ENCODE assay signal across 8 cellular contexts in the genomic region with DNA sequence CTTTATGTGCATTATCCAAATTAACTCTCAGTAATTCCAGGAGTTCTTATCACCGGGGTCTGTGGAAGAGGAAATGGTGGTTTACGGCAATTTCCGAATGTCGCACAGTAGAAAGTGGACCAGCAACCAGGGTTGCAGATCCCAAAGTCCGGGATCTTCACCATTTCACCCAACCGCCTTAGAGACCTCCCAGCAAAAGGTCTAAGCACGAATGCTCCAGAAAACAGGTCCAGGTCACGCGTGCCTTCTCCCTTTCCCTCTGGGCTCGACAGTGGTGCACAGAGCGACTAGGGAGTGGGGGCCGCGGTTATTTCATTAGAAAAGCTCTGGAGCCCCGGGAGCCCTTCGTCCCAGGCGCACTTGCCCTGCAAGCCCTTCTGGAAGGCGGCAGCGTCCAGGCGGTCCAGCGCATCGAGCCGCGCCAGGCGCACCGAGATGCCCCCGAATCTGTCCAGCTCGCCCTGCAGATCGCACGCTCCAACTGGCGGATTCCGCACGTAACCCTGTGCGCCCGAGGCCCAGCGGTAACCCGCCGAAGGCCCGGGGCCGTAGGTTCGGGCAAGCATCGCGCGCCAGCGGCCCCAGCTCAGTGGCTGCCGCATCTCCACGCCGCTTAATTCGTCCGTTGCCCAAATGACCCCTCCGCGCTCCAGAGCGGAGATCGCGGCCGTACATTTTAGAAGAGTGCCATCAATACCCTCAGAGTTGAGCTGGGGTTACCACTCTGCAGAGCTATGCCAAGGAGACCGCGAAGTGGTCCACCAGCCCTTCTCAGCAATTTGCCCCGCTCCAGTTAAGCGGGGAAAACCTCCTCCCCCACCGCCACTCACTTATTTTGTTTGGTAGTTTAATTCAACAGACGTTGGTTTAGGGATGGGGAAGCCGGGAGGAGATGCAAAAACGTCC. TPM values are rescaled to one million over a fixed set of nuclear protein-coding genes. Genes with fewer than 3 reads are reported as not detected.
A peak's percentile ranks its signal among the peaks of the same experiment; 100 is the strongest.
DNase-seq lines count a peak whose midpoint lies in the region; ATAC-seq, FAIRE-seq and TF ChIP-seq lines count a peak whose summit lies in the region.

A gene with protein sequence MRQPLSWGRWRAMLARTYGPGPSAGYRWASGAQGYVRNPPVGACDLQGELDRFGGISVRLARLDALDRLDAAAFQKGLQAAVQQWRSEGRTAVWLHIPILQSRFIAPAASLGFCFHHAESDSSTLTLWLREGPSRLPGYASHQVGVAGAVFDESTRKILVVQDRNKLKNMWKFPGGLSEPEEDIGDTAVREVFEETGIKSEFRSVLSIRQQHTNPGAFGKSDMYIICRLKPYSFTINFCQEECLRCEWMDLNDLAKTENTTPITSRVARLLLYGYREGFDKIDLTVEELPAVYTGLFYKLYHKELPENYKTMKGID (minus strand): TSS at position 627 of the 906 bp plus-strand sequence. CDS start 25 bp downstream, at position 602.

- H3K36me3 ChIP-seq in SJSA1 (peaks cover 7% of the 10 kb centered on the region), cardiac muscle cell (no peaks in the 10 kb centered on the region), pancreas (no peaks in the 10 kb centered on the region)

- DNase-seq in G401 (ENCODE audit: low spot score) (peak; percentile 88), SJSA1 (ENCODE audit: low read depth in 1 of 2, low spot score in 2 of 2) (peak; percentile 66 to 82), cardiac muscle cell (ENCODE audit: low read depth in 1 of 2, low spot score in 1 of 2) (peak; percentile 82 to 83), pancreas (peak; percentile 37 to 72 (median 54)), urothelium cell line (ENCODE audit: low spot score) (peak; percentile 61)
- peak; percentile 36 for DNase-seq in activated naive CD8-positive, alpha-beta T cell treated with anti-CD3 and anti-CD28 coated beads, Interleukin-2, amount 50 U/mL, for 24 hours

- H3K4me3 ChIP-seq in SJSA1 (peak within 1 kb of the TSS; percentile 86), cardiac muscle cell (peak within 1 kb of the TSS; percentile 70), pancreas (peak within 1 kb of the TSS; percentile 84 to 93 (median 85))

- H3K27ac Mint-ChIP-seq in activated naive CD8-positive, alpha-beta T cell treated with anti-CD3 and anti-CD28 coated beads, Interleukin-2, amount 50 U/mL, for 24 hours, result peak within 1 kb of the TSS; percentile 91

- FAIRE-seq in pancreas (lab: Jason Lieb, UNC) (no peak), urothelium cell line (lab: Jason Lieb, UNC) (no peak)

- intact Hi-C loops in pancreas (cut with DNase I), result no loop called here

- peak within 1 kb of the TSS; percentile 59 for H3K27ac ChIP-seq in SJSA1
- H3K27ac ChIP-seq in cardiac muscle cell, result peak within 1 kb of the TSS; percentile 86
- H3K27ac ChIP-seq in pancreas, result peak within 1 kb of the TSS; percentile 29 to 60 (median 46)

- TF ChIP-seq RAD21 in Ishikawa (IDR thresholded peaks at IDR 0.05; ENCODE audit: low read depth), result no peak

- TF ChIP-seq CTCF in cardiac muscle cell (IDR thresholded peaks at IDR 0.05; ENCODE audit: low read depth, low read length) (no peak), pancreas (IDR thresholded peaks at IDR 0.05) (no peak)

- H3K4me1 ChIP-seq in SJSA1 (replicated peaks), result peaks cover 28% of the 10 kb centered on the region
- H3K4me1 ChIP-seq in cardiac muscle cell (ENCODE audit: low read depth), result peaks cover 6% of the 10 kb centered on the region
- peaks cover 0 to 13% (median 0%) of the 10 kb centered on the region in 3 donors for H3K4me1 ChIP-seq in pancreas

- H3K9me3 ChIP-seq in SJSA1 (replicated peaks), result no peaks in the 10 kb centered on the region
- H3K9me3 ChIP-seq in cardiac muscle cell (ENCODE audit: low read depth), result no peaks in the 10 kb centered on the region
- no peaks in the 10 kb centered on the region for H3K9me3 ChIP-seq in pancreas

- peaks cover 6% of the 10 kb centered on the region for H3K4me1 Mint-ChIP-seq in activated naive CD8-positive, alpha-beta T cell treated with anti-CD3 and anti-CD28 coated beads, Interleukin-2, amount 50 U/mL, for 24 hours

- in situ Hi-C loops in G401 (cut with HindIII; ENCODE audit: low sequenced_read_pairs), result no loop called here

- peak; percentile 57 for ATAC-seq in GM21737 (IDR thresholded peaks at IDR 0.05; ENCODE audit: unreplicated experiment)
- peak; percentile 62 for ATAC-seq in activated naive CD8-positive, alpha-beta T cell treated with anti-CD3 and anti-CD28 coated beads, Interleukin-2, amount 50 U/mL, for 24 hours
- ATAC-seq in pancreas, result peak; percentile 82 to 93 (median 90)

- H3K27me3 ChIP-seq in SJSA1 (replicated peaks) (no peaks in the 10 kb centered on the region), cardiac muscle cell (no peaks in the 10 kb centered on the region), pancreas (no peaks in the 10 kb centered on the region)

- 0 to 1% methylated on average over 63 of the region's 63 CpGs for WGBS in pancreas, 2 donors

- H3K9me3 Mint-ChIP-seq in activated naive CD8-positive, alpha-beta T cell treated with anti-CD3 and anti-CD28 coated beads, Interleukin-2, amount 50 U/mL, for 24 hours, result no peaks in the 10 kb centered on the region

- H3K36me3 Mint-ChIP-seq in activated naive CD8-positive, alpha-beta T cell treated with anti-CD3 and anti-CD28 coated beads, Interleukin-2, amount 50 U/mL, for 24 hours (ENCODE audit: low read depth), result no peaks in the 10 kb centered on the region

- H3K4me3 Mint-ChIP-seq in activated naive CD8-positive, alpha-beta T cell treated with anti-CD3 and anti-CD28 coated beads, Interleukin-2, amount 50 U/mL, for 24 hours, result no peak within 1 kb of the TSS

- no peaks in the 10 kb centered on the region for H3K27me3 Mint-ChIP-seq in activated naive CD8-positive, alpha-beta T cell treated with anti-CD3 and anti-CD28 coated beads, Interleukin-2, amount 50 U/mL, for 24 hours

- 0 out of 2 replicates have a peak, but pooled peaks have one; percentile 12 for TF ChIP-seq EP300 in Ishikawa (IDR thresholded peaks at IDR 0.05; ENCODE audit: borderline replicate concordance)

TF ChIP-seq in Ishikawa, 13 proteins besides CTCF, POLR2A, EP300 and RAD21:
- no peak for TF ChIP-seq FOXM1 (IDR thresholded peaks at IDR 0.05; ENCODE audit: borderline replicate concordance, low read depth)
- peak; percentile 30; the same call in 1 of the 2 replicates for TF ChIP-seq TAF1 (IDR thresholded peaks at IDR 0.05; ENCODE audit: low read depth)
- no peak for TF ChIP-seq EGR1 (IDR thresholded peaks at IDR 0.05)
- TF ChIP-seq, protein P1, sequence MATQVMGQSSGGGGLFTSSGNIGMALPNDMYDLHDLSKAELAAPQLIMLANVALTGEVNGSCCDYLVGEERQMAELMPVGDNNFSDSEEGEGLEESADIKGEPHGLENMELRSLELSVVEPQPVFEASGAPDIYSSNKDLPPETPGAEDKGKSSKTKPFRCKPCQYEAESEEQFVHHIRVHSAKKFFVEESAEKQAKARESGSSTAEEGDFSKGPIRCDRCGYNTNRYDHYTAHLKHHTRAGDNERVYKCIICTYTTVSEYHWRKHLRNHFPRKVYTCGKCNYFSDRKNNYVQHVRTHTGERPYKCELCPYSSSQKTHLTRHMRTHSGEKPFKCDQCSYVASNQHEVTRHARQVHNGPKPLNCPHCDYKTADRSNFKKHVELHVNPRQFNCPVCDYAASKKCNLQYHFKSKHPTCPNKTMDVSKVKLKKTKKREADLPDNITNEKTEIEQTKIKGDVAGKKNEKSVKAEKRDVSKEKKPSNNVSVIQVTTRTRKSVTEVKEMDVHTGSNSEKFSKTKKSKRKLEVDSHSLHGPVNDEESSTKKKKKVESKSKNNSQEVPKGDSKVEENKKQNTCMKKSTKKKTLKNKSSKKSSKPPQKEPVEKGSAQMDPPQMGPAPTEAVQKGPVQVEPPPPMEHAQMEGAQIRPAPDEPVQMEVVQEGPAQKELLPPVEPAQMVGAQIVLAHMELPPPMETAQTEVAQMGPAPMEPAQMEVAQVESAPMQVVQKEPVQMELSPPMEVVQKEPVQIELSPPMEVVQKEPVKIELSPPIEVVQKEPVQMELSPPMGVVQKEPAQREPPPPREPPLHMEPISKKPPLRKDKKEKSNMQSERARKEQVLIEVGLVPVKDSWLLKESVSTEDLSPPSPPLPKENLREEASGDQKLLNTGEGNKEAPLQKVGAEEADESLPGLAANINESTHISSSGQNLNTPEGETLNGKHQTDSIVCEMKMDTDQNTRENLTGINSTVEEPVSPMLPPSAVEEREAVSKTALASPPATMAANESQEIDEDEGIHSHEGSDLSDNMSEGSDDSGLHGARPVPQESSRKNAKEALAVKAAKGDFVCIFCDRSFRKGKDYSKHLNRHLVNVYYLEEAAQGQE (IDR thresholded peaks at IDR 0.05; ENCODE audit: low read depth), result no peak
- TF ChIP-seq NFIC (IDR thresholded peaks at IDR 0.05), result peak; percentile 7
- TF ChIP-seq, protein P2, sequence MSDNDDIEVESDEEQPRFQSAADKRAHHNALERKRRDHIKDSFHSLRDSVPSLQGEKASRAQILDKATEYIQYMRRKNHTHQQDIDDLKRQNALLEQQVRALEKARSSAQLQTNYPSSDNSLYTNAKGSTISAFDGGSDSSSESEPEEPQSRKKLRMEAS (IDR thresholded peaks at IDR 0.05), result peak; percentile 56; the same call in 1 of the 2 replicates

RNA-seq across cellular contexts. Expression of the gene that starts here (rescaled TPM):
- 14.3 and 15.0 TPM in 2 replicates for total RNA-seq in G401 (2014; rRNA removed; shearing (Covaris generic))
- total RNA-seq in SJSA1 (2014; rRNA removed; shearing (Covaris generic)), result 11.1 and 13.7 TPM in 2 replicates
- total RNA-seq in cardiac muscle cell (32.3 and 40.4 TPM in 2 replicates), pancreas (1 to 10 TPM; 1.6 to 3.0 (median 2.0) TPM)
- polyA plus RNA-seq in cardiac muscle cell (25.0 and 26.3 TPM in 2 replicates), pancreas (1 to 10 TPM; 6.8 to 8.2 TPM)

Comparison
In these comparisons a context has a peak if more than half of its experiments do, and no peak if none do; other contexts are left out.
1. Peak in every context shown above with its lines: DNase-seq, ATAC-seq, H3K4me3 ChIP-seq and H3K27ac ChIP-seq.
2. DNase-seq: peak in every context shown above with its lines; median percentile 88 in G401; 82 in cardiac muscle cell; 74 in SJSA1; 61 in urothelium cell line; 54 in pancreas; 36 in activated naive CD8-positive, alpha-beta T cell treated with anti-CD3 and anti-CD28 coated beads, Interleukin-2, amount 50 U/mL, for 24 hours.